7 cellular contexts compared by ENCODE assay signal in the genomic region with DNA sequence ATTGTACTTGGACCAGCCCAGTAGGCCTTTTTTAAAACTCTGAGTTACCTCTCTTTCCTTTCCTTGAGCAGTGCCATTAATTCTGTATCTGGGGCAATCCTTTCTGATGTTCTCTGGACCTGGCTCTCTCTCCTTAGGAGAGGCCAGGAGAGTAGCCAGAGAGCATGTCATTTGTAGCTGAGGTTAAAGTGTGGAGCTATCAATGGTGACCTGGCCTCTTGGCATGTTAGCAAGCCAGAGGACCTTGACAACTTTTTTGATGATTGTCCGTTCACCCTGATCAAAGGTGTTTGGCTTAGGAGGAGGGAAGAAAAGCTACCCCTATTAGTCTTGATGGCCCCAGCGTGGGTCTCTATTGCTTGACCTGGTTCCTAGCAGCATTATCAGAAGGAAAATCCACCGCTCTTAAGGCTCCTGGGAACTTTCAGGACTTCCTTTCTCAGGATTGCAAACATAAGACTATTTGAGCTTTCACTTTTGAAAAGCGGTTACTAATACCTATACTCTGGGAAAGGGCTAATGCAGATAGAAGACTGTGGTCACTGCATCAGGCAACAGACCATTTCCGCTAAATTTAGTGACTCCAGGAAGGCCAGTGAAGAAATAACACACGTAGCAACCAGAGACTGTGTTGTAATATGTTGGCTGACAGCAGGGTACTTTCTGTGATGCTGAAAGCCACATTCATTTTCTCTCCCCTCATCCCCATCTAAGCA. TPM values are rescaled to one million over a fixed set of nuclear protein-coding genes. Genes with fewer than 3 reads are reported as not detected.
A peak's percentile ranks its signal among the peaks of the same experiment; 100 is the strongest.
DNase-seq lines count a peak whose midpoint lies in the region; ATAC-seq and TF ChIP-seq lines count a peak whose summit lies in the region.

No MANE protein-coding gene starts in this region.

- peaks cover 6% of the 10 kb centered on the region for H3F3A ChIP-seq in smooth muscle cell (ENCODE audit: low read depth)

- H3K9me3 ChIP-seq in HEK293 (ENCODE audit: control insufficient read depth, insufficient read depth, low read depth, low read length), result no peaks in the 10 kb centered on the region
- no peaks in the 10 kb centered on the region for H3K9me3 ChIP-seq in WERI-Rb-1 (ENCODE audit: severe bottlenecking)
- H3K9me3 ChIP-seq in heart right ventricle, result no peaks in the 10 kb centered on the region
- H3K9me3 ChIP-seq in smooth muscle cell (replicated peaks; ENCODE audit: low read depth), result no peaks in the 10 kb centered on the region

- peak overlapping the region; percentile 0 for H3K4me2 ChIP-seq in smooth muscle cell

- H3K27me3 ChIP-seq in WERI-Rb-1 (ENCODE audit: insufficient read depth, low read depth, severe bottlenecking) (no peaks in the 10 kb centered on the region), heart right ventricle (no peaks in the 10 kb centered on the region), smooth muscle cell (ENCODE audit: low read depth) (no peaks in the 10 kb centered on the region)

- intact Hi-C loops in heart right ventricle (cut with DNase I), result loop anchor here in 6 of 10 donors (2.0 to 10.0 kb wide), 6 partner anchors 18 to 286 kb away; a partner anchor contains a TSS

- DNase-seq in WERI-Rb-1 (no peak), heart right ventricle (no peak), smooth muscle cell (lab: John Stamatoyannopoulos, UW; ENCODE audit: unreplicated experiment) (no peak), NCI-H146 (lab: John Stamatoyannopoulos, UW) (no peak), NCI-H2171 treated with DMSO at 0.1 percent for 48 hours (lab: John Stamatoyannopoulos, UW) (no peak)

- 51 to 64% methylated on average over 6 of the region's 6 CpGs for WGBS in heart right ventricle, 2 donors
- 73% methylated on average over 6 of the region's 6 CpGs for WGBS in smooth muscle cell (ENCODE audit: low lambda C conversion rate)

- POLR2A ChIA-PET in HEK293 (lab: Yijun Ruan, JAX), result interaction anchor here (0.9 kb wide), 1 partner anchor 280 kb away, joined by 3 read pairs; no protein-coding TSS in a partner anchor

- H3K36me3 ChIP-seq in HEK293 (ENCODE audit: control insufficient read depth in 2 of 2, insufficient read depth in 1 of 2, low read length in 2 of 2), result peaks cover 0 to 9% of the 10 kb centered on the region in 2 experiments; a peak in 2 of 3 replicates
- H3K36me3 ChIP-seq in WERI-Rb-1, result peaks cover 64% of the 10 kb centered on the region
- H3K36me3 ChIP-seq in heart right ventricle, result peaks cover 0 to 32% (median 4%) of the 10 kb centered on the region in 9 donors
- no peaks in the 10 kb centered on the region for H3K36me3 ChIP-seq in smooth muscle cell (ENCODE audit: low read depth)

- H3K9ac ChIP-seq in smooth muscle cell (ENCODE audit: low read depth), result no peak overlapping the region

- TF ChIP-seq CTCF in HEK293 (tag by site-specific recombination; IDR thresholded peaks at IDR 0.05) (no peak), WERI-Rb-1 (IDR thresholded peaks at IDR 0.05; ENCODE audit: low read depth, low read length) (no peak), heart right ventricle (IDR thresholded peaks at IDR 0.05) (no peak), smooth muscle cell (IDR thresholded peaks at IDR 0.05; ENCODE audit: borderline replicate concordance, insufficient read depth, poor library complexity, severe bottlenecking) (no peak)

- CTCF ChIA-PET in HEK293 (lab: Yijun Ruan, JAX), result interaction anchor here (0.6 to 7.2 kb wide), 17 partner anchors 10 to 143 kb away, joined by 3 to 70 read pairs (median 4); a partner anchor contains a TSS

- peaks cover 9% of the 10 kb centered on the region for H4K20me1 ChIP-seq in smooth muscle cell (ENCODE audit: low read depth)

- H3K4me3 ChIP-seq in HEK293 (ENCODE audit: low read depth, low read length) (no peak overlapping the region), WERI-Rb-1 (ENCODE audit: low read depth, low read length) (no peak overlapping the region), heart right ventricle (peak overlapping the region in 3 of 10 donors; percentile 1 to 7 (median 3)), smooth muscle cell (no peak overlapping the region)

- H3K27ac ChIP-seq in HEK293 (ENCODE audit: extremely low read depth, low read depth, low read length) (no peak overlapping the region), WERI-Rb-1 (peak overlapping the region; percentile 76), heart right ventricle (peak overlapping the region; percentile 21 to 94 (median 76)), smooth muscle cell (ENCODE audit: low read depth) (peak overlapping the region; percentile 25)

- ATAC-seq in heart right ventricle, result peak; percentile 35 to 78 (median 59)
- no peak for ATAC-seq in GM21381 (IDR thresholded peaks at IDR 0.05; ENCODE audit: unreplicated experiment)

- H3K4me1 ChIP-seq in HEK293 (ENCODE audit: control insufficient read depth, insufficient read depth, low read length) (no peaks in the 10 kb centered on the region), heart right ventricle (peaks cover 7 to 100% (median 55%) of the 10 kb centered on the region in 9 donors), smooth muscle cell (ENCODE audit: low read depth) (peaks cover 15% of the 10 kb centered on the region)

- no peak overlapping the region for H2AFZ ChIP-seq in smooth muscle cell (ENCODE audit: low read depth)

- H3K79me2 ChIP-seq in smooth muscle cell (ENCODE audit: low read depth), result no peaks in the 10 kb centered on the region

TF ChIP-seq in HEK293, 187 proteins besides CTCF, POLR2A, EP300 and RAD21:
- TF ChIP-seq PRDM1 (tag by site-specific recombination; IDR thresholded peaks at IDR 0.05), result peak; percentile 19
- TF ChIP-seq ZNF423 (tag by site-specific recombination; IDR thresholded peaks at IDR 0.05), result no peak

RNA-seq across cellular contexts. Expression of a gene that starts 18.2 kb away (rescaled TPM):
- total RNA-seq in heart right ventricle (10 to 100 TPM in 5 of 10 donors, 1 to 10 TPM in 5; 6.5 to 18.8 (median 9.7) TPM), smooth muscle cell (126 and 147 TPM in 2 replicates)
- polyA plus RNA-seq in heart right ventricle (10 to 100 TPM in 1 of 2 donors, 1 to 10 TPM in 1; 6.0 to 12.1 TPM), smooth muscle cell (85.7 and 141 TPM in 2 replicates)
